Comparison of ENCODE assay signal across 1 cellular context in genomic region chr2:9800975-9801723, GRCh38.
TF ChIP-seq lines count a peak whose summit lies in the region.

No MANE protein-coding gene starts in this region.

TF ChIP-seq in HepG2, 621 proteins besides CTCF, POLR2A, EP300 and RAD21 (continued from another document and continues in another):
- TF ChIP-seq ZNF407 (CRISPR knock-in tag; IDR thresholded peaks at IDR 0.05; ENCODE audit: not compliant biosample characterization), result peak; percentile 35
- TF ChIP-seq GATAD2A (CRISPR knock-in tag; IDR thresholded peaks at IDR 0.05), result peak; percentile 29
- peak; percentile 54; the same call in 1 of the 2 replicates for TF ChIP-seq HOMEZ (CRISPR knock-in tag; IDR thresholded peaks at IDR 0.05; ENCODE audit: low read depth)
- TF ChIP-seq MTA3 (CRISPR knock-in tag; IDR thresholded peaks at IDR 0.05), result no peak
- TF ChIP-seq NR2C2 (CRISPR knock-in tag; IDR thresholded peaks at IDR 0.05; ENCODE audit: borderline replicate concordance), result no peak
- no peak for TF ChIP-seq RBM39 (IDR thresholded peaks at IDR 0.05; ENCODE audit: low read depth, low read length, poor library complexity, severe bottlenecking)
- TF ChIP-seq MTERF4 (CRISPR knock-in tag; IDR thresholded peaks at IDR 0.05), result peak; percentile 89; the same call in 1 of the 2 replicates
- peak; percentile 87; the same call in 1 of the 2 replicates for TF ChIP-seq DZIP1 (CRISPR knock-in tag; IDR thresholded peaks at IDR 0.05)
- TF ChIP-seq FUBP1 (CRISPR knock-in tag; IDR thresholded peaks at IDR 0.05; ENCODE audit: borderline replicate concordance), result 0 out of 2 replicates have a peak, but pooled peaks have one; percentile 75
- TF ChIP-seq SIN3B (IDR thresholded peaks at IDR 0.05; ENCODE audit: low read length), result no peak
- peak; percentile 58; the same call in 1 of the 2 replicates for TF ChIP-seq BCL3 (CRISPR knock-in tag; IDR thresholded peaks at IDR 0.05)
- no peak for TF ChIP-seq POLR2AphosphoS2 (IDR thresholded peaks at IDR 0.05; ENCODE audit: low read depth, low read length)
- no peak for TF ChIP-seq KAT7 (CRISPR knock-in tag; IDR thresholded peaks at IDR 0.05; ENCODE audit: borderline replicate concordance)
- TF ChIP-seq ZNF883 (CRISPR knock-in tag; IDR thresholded peaks at IDR 0.05; ENCODE audit: not compliant biosample characterization), result peak; percentile 47
- TF ChIP-seq ZNF160 (CRISPR knock-in tag; IDR thresholded peaks at IDR 0.05), result 0 out of 2 replicates have a peak, but pooled peaks have one; percentile 23
- no peak for TF ChIP-seq ZGPAT (CRISPR knock-in tag; IDR thresholded peaks at IDR 0.05)
- no peak for TF ChIP-seq PAF1 (CRISPR knock-in tag; IDR thresholded peaks at IDR 0.05)
- no peak for TF ChIP-seq ZNF232 (CRISPR knock-in tag; IDR thresholded peaks at IDR 0.05; ENCODE audit: borderline replicate concordance)
- TF ChIP-seq ZNF674 (CRISPR knock-in tag; IDR thresholded peaks at IDR 0.05; ENCODE audit: low read depth), result no peak
- TF ChIP-seq ZNF850 (CRISPR knock-in tag; conservative IDR thresholded peaks at IDR 0.05), result no peak
- TF ChIP-seq FOSL2 (CRISPR knock-in tag; IDR thresholded peaks at IDR 0.05), result 0 out of 2 replicates have a peak, but pooled peaks have one; percentile 4
- TF ChIP-seq DMAP1 (CRISPR knock-in tag; IDR thresholded peaks at IDR 0.05), result no peak
- TF ChIP-seq ZFY (CRISPR knock-in tag; IDR thresholded peaks at IDR 0.05), result peak; percentile 37
- TF ChIP-seq ZBTB20 (CRISPR knock-in tag; IDR thresholded peaks at IDR 0.05; ENCODE audit: borderline replicate concordance, low read depth), result peak; percentile 54; the same call in 1 of the 2 replicates
- TF ChIP-seq HIC2 (CRISPR knock-in tag; IDR thresholded peaks at IDR 0.05; ENCODE audit: low read depth), result peak; percentile 87; the same call in 1 of the 2 replicates
- TF ChIP-seq ZNF382 (CRISPR knock-in tag; IDR thresholded peaks at IDR 0.05; ENCODE audit: borderline replicate concordance), result no peak
- peak; percentile 31; the same call in 1 of the 2 replicates for TF ChIP-seq ZNF772 (CRISPR knock-in tag; IDR thresholded peaks at IDR 0.05)
- no peak for TF ChIP-seq ZBTB3 (CRISPR knock-in tag; IDR thresholded peaks at IDR 0.05; ENCODE audit: borderline replicate concordance, low read depth)
- TF ChIP-seq RARG (CRISPR knock-in tag; IDR thresholded peaks at IDR 0.05; ENCODE audit: low read depth), result no peak
- peak; percentile 43; the same call in 1 of the 2 replicates for TF ChIP-seq MEF2D (CRISPR knock-in tag; IDR thresholded peaks at IDR 0.05)
- TF ChIP-seq CEBPG (CRISPR knock-in tag; IDR thresholded peaks at IDR 0.05), result peak; percentile 11; the same call in 1 of the 2 replicates
- no peak for TF ChIP-seq SNRNP70 (IDR thresholded peaks at IDR 0.05; ENCODE audit: low read depth, low read length)
- peak; percentile 14; the same call in 1 of the 2 replicates for TF ChIP-seq TFAP4 (IDR thresholded peaks at IDR 0.05; ENCODE audit: borderline replicate concordance, low read depth)
- peak; percentile 39; the same call in 1 of the 2 replicates for TF ChIP-seq SPEN (CRISPR knock-in tag; IDR thresholded peaks at IDR 0.05; ENCODE audit: low read depth)
- TF ChIP-seq ZNF30 (CRISPR knock-in tag; IDR thresholded peaks at IDR 0.05), result peak; percentile 15; the same call in 1 of the 2 replicates
- TF ChIP-seq FOXC1 (CRISPR knock-in tag; IDR thresholded peaks at IDR 0.05; ENCODE audit: borderline replicate concordance), result 0 out of 2 replicates have a peak, but pooled peaks have one; percentile 7
- no peak for TF ChIP-seq HNF4G (IDR thresholded peaks at IDR 0.05; ENCODE audit: borderline replicate concordance, low read depth, low read length)
- TF ChIP-seq HNF4G (CRISPR knock-in tag; IDR thresholded peaks at IDR 0.05; ENCODE audit: borderline replicate concordance, low read depth), result no peak; the same call in 1 of the 2 replicates
